In genomic region chr19:30587869-30588268, GRCh38 we compare ENCODE assay signal across 7 cellular contexts.
"Had no signal": no experiment of that assay in that cellular context is flagged by ENCODE, and none has a peak within 500 bp of the region (broad histone marks: within the 10 kb centered on the region; RNA-seq: fewer than 3 reads in every experiment).

No MANE protein-coding gene starts in this region.

- ATAC-seq: activated T-helper 17 cell treated with anti-CD3 and anti-CD28 coated beads, Interleukin-2, amount 50 U/mL, for 72 hours; mucosa of descending colon; naive thymus-derived CD8-positive, alpha-beta T cell; right cardiac atrium had no signal

- DNase-seq: activated CD4-positive, alpha-beta T cell treated with anti-CD3 and anti-CD28 coated beads for 48 hours; activated naive CD4-positive, alpha-beta T cell treated with anti-CD3 and anti-CD28 coated beads for 36 hours; effector memory CD4-positive, alpha-beta T cell; mucosa of descending colon; naive thymus-derived CD8-positive, alpha-beta T cell; right cardiac atrium had no signal
